ENCODE assay signal across 33 cellular contexts in genomic region chr4:106240699-106241098, GRCh38.
A peak's percentile ranks its signal among the peaks of the same experiment; 100 is the strongest.
DNase-seq lines count a peak whose midpoint lies in the region; ATAC-seq, FAIRE-seq and TF ChIP-seq lines count a peak whose summit lies in the region.
"Had no signal": no experiment of that assay in that cellular context is flagged by ENCODE, and none has a peak within 500 bp of the region (broad histone marks: within the 10 kb centered on the region; RNA-seq: fewer than 3 reads in every experiment).

No MANE protein-coding gene starts in this region.

- intact Hi-C loops in psoas muscle (cut with DNase I), result no loop called here
- intact Hi-C loops in gastrocnemius medialis (cut with DNase I; ENCODE audit: low total_unique reads), result no loop called here

- TF ChIP-seq POLR2A in gastrocnemius medialis (IDR thresholded peaks at IDR 0.05), result no peak

- in situ Hi-C loops in gastrocnemius medialis (cut with MboI; ENCODE audit: low sequenced_read_pairs in 4 of 4), result loop anchor here in 1 of 4 donors (25.0 kb wide), 1 partner anchor 272 kb away; no protein-coding TSS in a partner anchor

- H3K4me3 ChIP-seq in psoas muscle (no peak overlapping the region), gastrocnemius medialis (no peak overlapping the region)
- H3K4me3 ChIP-seq: A549; BLaER1; BLaER1 treated with 17β-estradiol and CSF1 and Interleukin-3, amounts not matched to agents 10 nM and 100 nM had no signal

- WGBS in psoas muscle, 3 donors, result 25 to 51% (median 29%) methylated on average over 1 of the region's 1 CpG

- H3K27ac ChIP-seq in psoas muscle (peak overlapping the region; percentile 24), gastrocnemius medialis (no peak overlapping the region), substantia nigra (ENCODE audit: low read depth, low read length, poor library complexity, severe bottlenecking) (no peak overlapping the region)
- H3K27ac ChIP-seq: 22Rv1; A549; BLaER1; BLaER1 treated with 17β-estradiol and CSF1 and Interleukin-3, amounts not matched to agents 10 nM and 100 nM; C4-2B had no signal

- H3K27me3 ChIP-seq in psoas muscle (ENCODE audit: insufficient read depth in 3 of 3, low read length in 2 of 3) (no peaks in the 10 kb centered on the region), gastrocnemius medialis (no peaks in the 10 kb centered on the region)
- H3K27me3 ChIP-seq: BE2C; BLaER1; BLaER1 treated with 17β-estradiol and CSF1 and Interleukin-3, amounts not matched to agents 10 nM and 100 nM had no signal

- peak in 3 of 4 donors; percentile 82 to 88 (median 83) for ATAC-seq in psoas muscle
- peak; percentile 70 to 84 for ATAC-seq in gastrocnemius medialis
- no peak for ATAC-seq in HG02588 (IDR thresholded peaks at IDR 0.05; ENCODE audit: unreplicated experiment)
- ATAC-seq: A549; CD8-positive, alpha-beta T cell had no signal

- H3K36me3 ChIP-seq in psoas muscle (ENCODE audit: insufficient read depth in 1 of 2, low read depth in 1 of 2), result peaks cover 0 to 19% of the 10 kb centered on the region in 2 donors
- H3K36me3 ChIP-seq in gastrocnemius medialis, result peaks cover 0 to 2% of the 10 kb centered on the region in 2 donors
- H3K36me3 ChIP-seq: BE2C had no signal

- H3K9me3 ChIP-seq in psoas muscle, result no peaks in the 10 kb centered on the region
- no peaks in the 10 kb centered on the region for H3K9me3 ChIP-seq in gastrocnemius medialis
- H3K9me3 ChIP-seq: A549; BE2C; BLaER1; BLaER1 treated with 17β-estradiol and CSF1 and Interleukin-3, amounts not matched to agents 10 nM and 100 nM; Caco-2 had no signal

- FAIRE-seq in D721Med (lab: Jason Lieb, UNC) (peak; percentile 25), GM19239 (lab: Jason Lieb, UNC) (peak; percentile 26)
- FAIRE-seq: A549 had no signal

- TF ChIP-seq CTCF in D721Med (IDR thresholded peaks at IDR 0.05; ENCODE audit: insufficient read depth, missing control alignments) (no peak), psoas muscle (IDR thresholded peaks at IDR 0.05) (no peak), gastrocnemius medialis (IDR thresholded peaks at IDR 0.05 in 4 of 5, conservative IDR thresholded peaks at IDR 0.05 in 1 of 5) (no peak)

- DNase-seq in D721Med (ENCODE audit: insufficient read length, low spot score) (no peak), GM19239 (ENCODE audit: insufficient read length, low spot score) (no peak), psoas muscle (no peak), gastrocnemius medialis (no peak), cerebellar nuclear complex (lab: John Stamatoyannopoulos, UW) (no peak), OCI-M1 (lab: John Stamatoyannopoulos, UW) (no peak), substantia nigra (lab: John Stamatoyannopoulos, UW) (no peak)
- DNase-seq: 8988T; ACHN; AML-193; BE2C; C1 segment of cervical spinal cord; Caco-2; Calu3; CD4-positive, alpha-beta memory T cell; CD4-positive, alpha-beta T cell; CD4-positive, CD25-positive, alpha-beta regulatory T cell; CD8-positive, alpha-beta memory T cell; CD8-positive, alpha-beta T cell; COR-L47; DMS 273 treated with DMSO at 0.1 percent for 48 hours; DMS153; DMS53; DMS79; DMS79 treated with DMSO at 0.1 percent for 48 hours; DND-41; EL had no signal

- H3K4me1 ChIP-seq in psoas muscle, result peaks cover 12% of the 10 kb centered on the region
- peaks cover 0 to 14% of the 10 kb centered on the region in 2 donors for H3K4me1 ChIP-seq in gastrocnemius medialis
- H3K4me1 ChIP-seq: A549, BLaER1 had no signal
